ENCODE assay signal across 9 cellular contexts in the genomic region with DNA sequence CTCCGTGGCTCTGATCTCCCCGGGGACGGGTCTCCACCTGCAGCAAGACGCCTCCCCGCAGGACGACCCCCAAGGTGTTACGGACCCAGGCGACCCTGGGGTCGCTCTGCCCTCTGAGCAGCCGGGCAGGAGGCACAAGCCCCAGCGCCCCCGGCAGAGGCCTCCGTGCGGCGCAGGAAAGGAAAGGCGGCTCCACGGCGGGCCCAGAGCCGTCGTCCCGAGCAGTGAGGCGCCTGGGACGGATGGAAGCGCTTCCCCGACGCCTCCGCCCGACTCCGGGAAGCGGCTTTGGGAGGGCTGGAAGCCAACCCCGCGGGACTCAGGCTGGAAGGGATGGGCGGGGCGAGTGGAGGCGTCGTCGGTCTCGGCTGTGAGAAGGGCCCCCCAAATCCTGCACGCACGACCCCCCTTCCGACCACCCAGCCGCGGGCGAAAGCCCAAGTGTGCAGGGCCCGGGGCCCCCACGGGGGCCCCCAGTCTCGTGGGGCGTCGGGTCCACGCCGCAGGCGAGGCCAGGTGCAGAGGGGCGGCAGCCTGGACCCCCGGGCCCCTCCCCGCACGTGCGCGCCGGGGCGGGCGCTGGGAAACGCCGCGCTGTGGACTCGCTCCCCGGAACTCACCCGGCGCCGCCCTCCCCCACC. TPM values are rescaled to one million over a fixed set of nuclear protein-coding genes. Genes with fewer than 3 reads are reported as not detected.
DNase-seq lines count a peak whose midpoint lies in the region; ATAC-seq lines count a peak whose summit lies in the region.
"Had no signal": no experiment of that assay in that cellular context is flagged by ENCODE, and none has a peak within 500 bp of the region (broad histone marks: within the 10 kb centered on the region; RNA-seq: fewer than 3 reads in every experiment).

No MANE protein-coding gene starts in this region.

- H3K36me3 Mint-ChIP-seq in T-cell: no peaks in the 10 kb centered on the region
- H3K36me3 Mint-ChIP-seq: activated naive CD8-positive, alpha-beta T cell had no signal

- DNase-seq in NCI-H82 (lab: John Stamatoyannopoulos, UW) (peak; percentile 64), NCI-H82 treated with DMSO at 0.1 percent for 48 hours (lab: John Stamatoyannopoulos, UW; ENCODE audit: unreplicated experiment) (no peak), T-cell (peak in 5 of 34 experiments; percentile 12 to 22 (median 15)), Kasumi-1 (lab: John Stamatoyannopoulos, UW) (no peak), COR-L47 (lab: John Stamatoyannopoulos, UW) (no peak)
- no peak for DNase-seq in effector memory CD4-positive, alpha-beta T cell

- POLR2A ChIA-PET in T-cell (lab: Charles Lee): no interaction called here

- CTCF ChIA-PET in T-cell (lab: Charles Lee): interaction anchor here in 1 of 2 donors (1.1 to 1.5 kb wide), 2 partner anchors 27 to 313 kb away, joined by 3 to 5 read pairs; no protein-coding TSS in a partner anchor

- peak; percentile 41 to 56 (median 53) for ATAC-seq in T-cell (replicated peaks in 1 of 4)
- no peak for ATAC-seq in GM18517 (IDR thresholded peaks at IDR 0.05; ENCODE audit: unreplicated experiment)

- no peaks in the 10 kb centered on the region for H3K36me3 ChIP-seq in effector memory CD4-positive, alpha-beta T cell (ENCODE audit: control insufficient read depth, insufficient read depth, low read length)
- H3K36me3 ChIP-seq in mucosa of rectum (ENCODE audit: control insufficient read depth in 2 of 2, insufficient read depth in 2 of 2, low read length in 2 of 2): no peaks in the 10 kb centered on the region

- no peaks in the 10 kb centered on the region for H3K9me3 ChIP-seq in effector memory CD4-positive, alpha-beta T cell (ENCODE audit: control insufficient read depth, low read length)
- H3K9me3 ChIP-seq in mucosa of rectum (ENCODE audit: control insufficient read depth in 2 of 2, low read length in 2 of 2): no peaks in the 10 kb centered on the region

- peaks cover 5 to 7% of the 10 kb centered on the region in 2 donors for H3K27me3 Mint-ChIP-seq in T-cell

- no peak overlapping the region for H3K27ac ChIP-seq in effector memory CD4-positive, alpha-beta T cell (ENCODE audit: insufficient read depth, low read length, poor library complexity, severe bottlenecking)
- H3K27ac ChIP-seq in mucosa of rectum (ENCODE audit: low read depth in 2 of 2, low read length in 2 of 2): peak overlapping the region; percentile 23 to 51

- peak overlapping the region; percentile 63 for H3K4me3 ChIP-seq in effector memory CD4-positive, alpha-beta T cell (ENCODE audit: insufficient read depth, low read depth, low read length, poor library complexity, severe bottlenecking)
- peak overlapping the region; percentile 48 to 64 for H3K4me3 ChIP-seq in mucosa of rectum (ENCODE audit: low read length in 2 of 2)

- no peaks in the 10 kb centered on the region for H3K9me3 Mint-ChIP-seq in T-cell

- H3K4me3 Mint-ChIP-seq in T-cell: peak overlapping the region; percentile 64 to 76 (median 71)

- H3K27me3 ChIP-seq in effector memory CD4-positive, alpha-beta T cell (replicated peaks; ENCODE audit: control insufficient read depth, insufficient read depth, low read length, poor library complexity, severe bottlenecking): no peaks in the 10 kb centered on the region
- H3K27me3 ChIP-seq in mucosa of rectum (ENCODE audit: control insufficient read depth in 2 of 2, insufficient read depth in 2 of 2, low read length in 2 of 2): no peaks in the 10 kb centered on the region

- H3K4me1 Mint-ChIP-seq in T-cell: peaks cover 11 to 24% (median 22%) of the 10 kb centered on the region in 3 donors

- H3K4me1 ChIP-seq in effector memory CD4-positive, alpha-beta T cell (ENCODE audit: control insufficient read depth, insufficient read depth, low read length, poor library complexity, severe bottlenecking): peaks cover 10% of the 10 kb centered on the region
- H3K4me1 ChIP-seq in mucosa of rectum (ENCODE audit: control insufficient read depth in 2 of 2, insufficient read depth in 2 of 2, low read length in 2 of 2): peaks cover 6 to 8% of the 10 kb centered on the region in 2 donors

- H3K27ac Mint-ChIP-seq in T-cell: no peak overlapping the region

- H3K9ac ChIP-seq in mucosa of rectum (ENCODE audit: low read depth in 1 of 2, low read length in 2 of 2): peak overlapping the region in 1 of 2 donors; percentile 74

RNA-seq across cellular contexts. Expression of a gene that starts 32.7 kb away (rescaled TPM):
- total RNA-seq in T-cell: 10 to 100 TPM in 1 of 5 donors, 1 to 10 TPM in 4; 4.5 to 10.5 (median 5.3) TPM
